ENCODE assay signal across 1 cellular context in the genomic region with DNA sequence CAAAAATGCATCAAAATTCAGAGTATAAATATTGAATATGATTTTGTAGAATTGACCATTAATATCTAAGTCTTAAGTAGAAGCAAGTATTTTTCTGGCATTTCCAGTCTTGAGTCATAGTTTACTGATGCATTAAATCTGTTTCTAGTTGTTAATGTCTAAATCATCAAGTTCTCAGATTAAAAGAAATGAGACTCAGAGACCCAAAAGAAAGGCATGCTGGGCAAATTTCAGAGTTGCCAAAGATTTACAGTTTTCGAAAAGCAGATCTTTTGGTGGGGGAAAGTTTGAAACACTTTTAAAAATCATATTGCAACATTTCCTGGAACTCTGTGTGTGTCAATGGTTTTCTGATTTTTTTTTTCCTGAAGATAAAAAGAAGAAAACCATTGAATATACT.
TF ChIP-seq lines count a peak whose summit lies in the region.

No MANE protein-coding gene starts in this region.

TF ChIP-seq in IMR-90, 13 proteins besides CTCF, POLR2A, EP300 and RAD21 (continued from another document):
- TF ChIP-seq, protein P1, sequence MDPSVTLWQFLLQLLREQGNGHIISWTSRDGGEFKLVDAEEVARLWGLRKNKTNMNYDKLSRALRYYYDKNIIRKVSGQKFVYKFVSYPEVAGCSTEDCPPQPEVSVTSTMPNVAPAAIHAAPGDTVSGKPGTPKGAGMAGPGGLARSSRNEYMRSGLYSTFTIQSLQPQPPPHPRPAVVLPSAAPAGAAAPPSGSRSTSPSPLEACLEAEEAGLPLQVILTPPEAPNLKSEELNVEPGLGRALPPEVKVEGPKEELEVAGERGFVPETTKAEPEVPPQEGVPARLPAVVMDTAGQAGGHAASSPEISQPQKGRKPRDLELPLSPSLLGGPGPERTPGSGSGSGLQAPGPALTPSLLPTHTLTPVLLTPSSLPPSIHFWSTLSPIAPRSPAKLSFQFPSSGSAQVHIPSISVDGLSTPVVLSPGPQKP (IDR thresholded peaks at IDR 0.05; ENCODE audit: borderline replicate concordance, low read depth, low read length): no peak
- TF ChIP-seq BHLHE40 (IDR thresholded peaks at IDR 0.05; ENCODE audit: low read depth, low read length): no peak
- no peak for TF ChIP-seq RCOR1 (IDR thresholded peaks at IDR 0.05; ENCODE audit: insufficient replicate concordance, low read length)
- no peak for TF ChIP-seq CHD1 (IDR thresholded peaks at IDR 0.05; ENCODE audit: low read depth, low read length)
